24 cellular contexts compared by ENCODE assay signal in genomic region chr22:36823177-36823839, GRCh38. TPM values are rescaled to one million over a fixed set of nuclear protein-coding genes. Genes with fewer than 3 reads are reported as not detected.
DNase-seq lines count a peak whose midpoint lies in the region; ATAC-seq, FAIRE-seq and TF ChIP-seq lines count a peak whose summit lies in the region.
"Had no signal": no experiment of that assay in that cellular context is flagged by ENCODE, and none has a peak within 500 bp of the region (broad histone marks: within the 10 kb centered on the region; RNA-seq: fewer than 3 reads in every experiment).

No MANE protein-coding gene starts in this region.

- DNase-seq in left ventricle myocardium superior (no peak), left ventricle myocardium inferior (no peak), H1 (ENCODE audit: low read depth in 1 of 2, low spot score in 2 of 2) (no peak), mesendoderm (peak; percentile 97), urothelium cell line (ENCODE audit: low spot score) (peak; percentile 71), HCEC 1CT (no peak), NCI-H1436 (lab: John Stamatoyannopoulos, UW) (no peak)
- no peak for DNase-seq in activated CD8-positive, alpha-beta T cell treated with anti-CD3 and anti-CD28 coated beads for 36 hours
- DNase-seq: 8988T, DMS 273 treated with DMSO at 0.1 percent for 48 hours, glutamatergic neuron, KBM-7, NCI-H1092, NCI-H69, T-helper 2 cell had no signal

- H3K23ac ChIP-seq in H1 (ENCODE audit: insufficient read length) (no peak overlapping the region), mesendoderm (ENCODE audit: low read length) (no peak overlapping the region)

- 0 out of 2 replicates have a peak overlapping the region, but pooled peaks have one; percentile 16 for H3K18ac ChIP-seq in H1 (ENCODE audit: extremely low read depth, low read length)
- no peak overlapping the region for H3K18ac ChIP-seq in mesendoderm (ENCODE audit: low read length)

- H3K4me3 ChIP-seq in left ventricle myocardium inferior, result no peak overlapping the region
- no peak overlapping the region; a peak in 1 of 8 replicates for H3K4me3 ChIP-seq in H1 (ENCODE audit: extremely low read depth in 1 of 4, insufficient read depth in 2 of 4, low read depth in 3 of 4, low read length in 4 of 4)
- no peak overlapping the region for H3K4me3 ChIP-seq in mesendoderm (ENCODE audit: low read length)
- H3K4me3 ChIP-seq: BLaER1 treated with 17β-estradiol and CSF1 and Interleukin-3, amounts not matched to agents 10 nM and 100 nM; cardiac muscle cell; SJSA1; tibial nerve had no signal

- H3K4me3 Mint-ChIP-seq in activated CD8-positive, alpha-beta T cell treated with anti-CD3 and anti-CD28 coated beads for 36 hours, result no peak overlapping the region
- H3K4me3 Mint-ChIP-seq: activated T-helper 1 cell treated with anti-CD3 and anti-CD28 coated beads, Interleukin-12 subunit alpha, Interleukin-12 subunit beta, Interleukin-2, Interleukin-4 antibody, amounts not matched to agents 30 ng/mL and 10 ng/mL and 1 ng/mL, durations not matched to agents 14 hours and 24 hours and 36 hours; stimulated activated effector memory CD8-positive, alpha-beta T cell treated with anti-CD3 and anti-CD28 coated beads, Interleukin-12 subunit alpha, Interleukin-12 subunit beta, amount 100 ng/mL, for 72 hours had no signal

- intact Hi-C loops in left ventricle myocardium superior (cut with micrococcal nuclease) (no loop called here), left ventricle myocardium inferior (cut with micrococcal nuclease) (no loop called here)
- intact Hi-C loops in activated CD8-positive, alpha-beta T cell treated with anti-CD3 and anti-CD28 coated beads for 36 hours (cut with micrococcal nuclease), result no loop called here

- peak overlapping the region; percentile 67; the same call in 1 of the 2 replicates for H2BK15ac ChIP-seq in H1 (ENCODE audit: low read length)
- H2BK15ac ChIP-seq in mesendoderm (replicated peaks; ENCODE audit: low read depth), result no peak overlapping the region

- H2BK120ac ChIP-seq in H1 (replicated peaks; ENCODE audit: low read depth, low read length) (no peak overlapping the region), mesendoderm (ENCODE audit: low read depth, low read length) (no peak overlapping the region)

- no peak for TF ChIP-seq CTCF in left ventricle myocardium inferior (IDR thresholded peaks at IDR 0.05; ENCODE audit: borderline replicate concordance)
- no peak for TF ChIP-seq CTCF in H1 (IDR thresholded peaks at IDR 0.05; ENCODE audit: control extremely low read depth in 1 of 3, insufficient read depth in 1 of 3, low read depth in 1 of 3, low read length in 3 of 3)
- TF ChIP-seq CTCF in activated CD8-positive, alpha-beta T cell treated with anti-CD3 and anti-CD28 coated beads for 36 hours (IDR thresholded peaks at IDR 0.05), result no peak

- H3K23me2 ChIP-seq in H1 (ENCODE audit: low read depth, low read length), result peaks cover 10% of the 10 kb centered on the region; the same call in 1 of the 2 replicates

- no peak for TF ChIP-seq RAD21 in H1 (IDR thresholded peaks at IDR 0.05 in 1 of 2, conservative IDR thresholded peaks at IDR 0.05 in 1 of 2; ENCODE audit: low read depth in 2 of 2, low read length in 2 of 2)

- H3K9ac ChIP-seq in H1 (replicated peaks in 1 of 4; ENCODE audit: extremely low read depth in 1 of 4, low read depth in 3 of 4, low read length in 3 of 4), result no peak overlapping the region; a peak in 1 of 7 replicates
- H3K9ac ChIP-seq in mesendoderm (ENCODE audit: low read length), result no peak overlapping the region
- H3K9ac ChIP-seq: BLaER1 treated with 17β-estradiol and CSF1 and Interleukin-3, amounts not matched to agents 10 nM and 100 nM had no signal

- no peak overlapping the region for H3K27ac Mint-ChIP-seq in activated CD8-positive, alpha-beta T cell treated with anti-CD3 and anti-CD28 coated beads for 36 hours
- H3K27ac Mint-ChIP-seq: activated T-helper 1 cell treated with anti-CD3 and anti-CD28 coated beads, Interleukin-12 subunit alpha, Interleukin-12 subunit beta, Interleukin-2, Interleukin-4 antibody, amounts not matched to agents 30 ng/mL and 10 ng/mL and 1 ng/mL, durations not matched to agents 14 hours and 24 hours and 36 hours; stimulated activated effector memory CD8-positive, alpha-beta T cell treated with anti-CD3 and anti-CD28 coated beads, Interleukin-12 subunit alpha, Interleukin-12 subunit beta, amount 100 ng/mL, for 72 hours had no signal

- no peak for FAIRE-seq in H1 (lab: Jason Lieb, UNC)
- FAIRE-seq in urothelium cell line (lab: Jason Lieb, UNC), result peak; percentile 87

- POLR2A ChIA-PET in H1 (lab: Charles Lee; ENCODE audit: partially characterized antibody), result interaction anchor here (0.5 kb wide), 1 partner anchor 152 kb away, joined by 4 read pairs; no protein-coding TSS in a partner anchor
- POLR2A ChIA-PET in activated CD8-positive, alpha-beta T cell treated with anti-CD3 and anti-CD28 coated beads for 36 hours (lab: Charles Lee), result no interaction called here

- H3K4me1 ChIP-seq in left ventricle myocardium inferior (peaks cover 4% of the 10 kb centered on the region), H1 (replicated peaks in 1 of 4; ENCODE audit: control insufficient read depth in 3 of 4, insufficient read depth in 4 of 4, low read length in 3 of 4) (peaks cover 0 to 13% (median 8%) of the 10 kb centered on the region in 4 experiments; a peak in 6 of 7 replicates), mesendoderm (ENCODE audit: control insufficient read depth, low read depth, low read length) (no peaks in the 10 kb centered on the region)
- H3K4me1 ChIP-seq: SJSA1, tibial nerve had no signal

- H3K4me2 ChIP-seq in H1 (ENCODE audit: insufficient read depth in 1 of 2, low read depth in 2 of 2, low read length in 2 of 2) (no peak overlapping the region; a peak in 1 of 4 replicates), mesendoderm (ENCODE audit: low read length) (no peak overlapping the region)
- H3K4me2 ChIP-seq: BLaER1 treated with 17β-estradiol and CSF1 and Interleukin-3, amounts not matched to agents 10 nM and 100 nM had no signal

- peaks cover 16% of the 10 kb centered on the region for H3K27me3 Mint-ChIP-seq in activated CD8-positive, alpha-beta T cell treated with anti-CD3 and anti-CD28 coated beads for 36 hours

- no peaks in the 10 kb centered on the region for H3K79me2 ChIP-seq in H1 (ENCODE audit: control insufficient read depth in 1 of 2, insufficient read depth in 2 of 2, low read length in 2 of 2)
- H3K79me2 ChIP-seq in mesendoderm (ENCODE audit: control insufficient read depth, insufficient read depth, low read length), result no peaks in the 10 kb centered on the region

- no peaks in the 10 kb centered on the region for H3K36me3 ChIP-seq in left ventricle myocardium inferior
- no peaks in the 10 kb centered on the region for H3K36me3 ChIP-seq in H1 (ENCODE audit: control insufficient read depth in 2 of 4, insufficient read depth in 4 of 4, low read length in 3 of 4)
- no peaks in the 10 kb centered on the region for H3K36me3 ChIP-seq in mesendoderm (ENCODE audit: control insufficient read depth, insufficient read depth, low read length)
- H3K36me3 ChIP-seq: BLaER1 treated with 17β-estradiol and CSF1 and Interleukin-3, amounts not matched to agents 10 nM and 100 nM; cardiac muscle cell; SJSA1; tibial nerve had no signal

- H3K36me3 Mint-ChIP-seq in activated CD8-positive, alpha-beta T cell treated with anti-CD3 and anti-CD28 coated beads for 36 hours (ENCODE audit: low read depth), result no peaks in the 10 kb centered on the region
- H3K36me3 Mint-ChIP-seq: stimulated activated effector memory CD8-positive, alpha-beta T cell treated with anti-CD3 and anti-CD28 coated beads, Interleukin-12 subunit alpha, Interleukin-12 subunit beta, amount 100 ng/mL, for 72 hours had no signal

- H2AK5ac ChIP-seq in H1 (ENCODE audit: low read depth, low read length) (0 out of 2 replicates have a peak overlapping the region, but pooled peaks have one; percentile 56), mesendoderm (ENCODE audit: low read length) (no peak overlapping the region)

- peaks cover 0 to 6% of the 10 kb centered on the region in 2 experiments for H4K20me1 ChIP-seq in H1 (replicated peaks in 1 of 2; ENCODE audit: control insufficient read depth in 1 of 2, insufficient read depth in 2 of 2, low read length in 2 of 2)

- 88% methylated on average over 17 of the region's 17 CpGs; no CpG with 5 or more reads in 1 of the 2 experiments for WGBS in H1 (ENCODE audit: extremely low coverage in 1 of 2, insufficient coverage in 1 of 2, insufficient read length in 1 of 2, insufficient replicate concordance in 2 of 2, low coverage in 1 of 2, low lambda C conversion rate in 2 of 2, missing lambda C conversion rate in 1 of 2), 2 experiments
- WGBS in mesendoderm (ENCODE audit: extremely low coverage, insufficient coverage, low lambda C conversion rate), result no CpG with 5 or more reads among the region's 17 CpGs

- H3K27me3 ChIP-seq in left ventricle myocardium inferior (ENCODE audit: low read depth) (peaks cover 85% of the 10 kb centered on the region), H1 (replicated peaks in 1 of 4; ENCODE audit: control insufficient read depth in 3 of 4, extremely low read depth in 1 of 4, insufficient read depth in 3 of 4, low read length in 3 of 4) (peaks cover 0 to 7% (median 5%) of the 10 kb centered on the region in 4 experiments; a peak in 5 of 7 replicates), mesendoderm (ENCODE audit: insufficient read depth, low read length, poor library complexity) (no peaks in the 10 kb centered on the region)

- H4K91ac ChIP-seq in H1 (replicated peaks; ENCODE audit: insufficient read length, low read length), result no peak overlapping the region

- no peak overlapping the region for H4K8ac ChIP-seq in H1 (ENCODE audit: extremely low read depth, insufficient read depth, low read length)
- H4K8ac ChIP-seq in mesendoderm (ENCODE audit: low read depth, low read length), result no peak overlapping the region

- H3K4ac ChIP-seq in H1 (replicated peaks; ENCODE audit: insufficient read length, low read depth, low read length) (no peak overlapping the region), mesendoderm (ENCODE audit: low read depth, low read length) (peak overlapping the region; percentile 23)

- no peak for TF ChIP-seq EP300 in H1 (IDR thresholded peaks at IDR 0.05; ENCODE audit: borderline replicate concordance in 1 of 2, low read depth in 2 of 2, low read length in 2 of 2)

- H3K14ac ChIP-seq in H1 (ENCODE audit: insufficient read length), result no peak overlapping the region

- CTCF ChIA-PET in H1 (lab: Charles Lee; ENCODE audit: partially characterized antibody), result interaction anchor here (0.6 to 1.6 kb wide), 6 partner anchors 14 to 716 kb away, joined by 3 to 9 read pairs (median 3); no protein-coding TSS in a partner anchor
- CTCF ChIA-PET in activated CD8-positive, alpha-beta T cell treated with anti-CD3 and anti-CD28 coated beads for 36 hours (lab: Charles Lee), result interaction anchor here (1.8 kb wide), 1 partner anchor 30 kb away, joined by 4 read pairs; no protein-coding TSS in a partner anchor

- H3K9me3 ChIP-seq in left ventricle myocardium inferior (replicated peaks) (no peaks in the 10 kb centered on the region), H1 (ENCODE audit: insufficient read depth in 2 of 2, low read depth in 1 of 2, low read length in 1 of 2) (no peaks in the 10 kb centered on the region)
- H3K9me3 ChIP-seq: BLaER1 treated with 17β-estradiol and CSF1 and Interleukin-3, amounts not matched to agents 10 nM and 100 nM; SJSA1; tibial nerve had no signal

- H3K27ac ChIP-seq in left ventricle myocardium inferior (replicated peaks), result no peak overlapping the region
- no peak overlapping the region for H3K27ac ChIP-seq in H1 (ENCODE audit: low read depth, low read length)
- peak overlapping the region; percentile 18 for H3K27ac ChIP-seq in mesendoderm (ENCODE audit: low read depth, low read length)
- H3K27ac ChIP-seq: BLaER1 treated with 17β-estradiol and CSF1 and Interleukin-3, amounts not matched to agents 10 nM and 100 nM; cardiac muscle cell; SJSA1; tibial nerve had no signal

- peak; percentile 26 for ATAC-seq in left ventricle myocardium superior
- no peak for ATAC-seq in activated CD8-positive, alpha-beta T cell treated with anti-CD3 and anti-CD28 coated beads for 36 hours
- ATAC-seq: stimulated activated effector memory CD8-positive, alpha-beta T cell treated with anti-CD3 and anti-CD28 coated beads, Interleukin-12 subunit alpha, Interleukin-12 subunit beta, amount 100 ng/mL, for 72 hours had no signal

- peak overlapping the region; percentile 82 for H2BK12ac ChIP-seq in H1 (ENCODE audit: low read depth, low read length)

- TF ChIP-seq POLR2A in H1 (IDR thresholded peaks at IDR 0.05; ENCODE audit: control extremely low read depth in 1 of 2, low read depth in 2 of 2, low read length in 2 of 2), result no peak

- H4K5ac ChIP-seq in H1 (ENCODE audit: insufficient read length, low read depth, low read length), result no peak overlapping the region
- no peak overlapping the region for H4K5ac ChIP-seq in mesendoderm (ENCODE audit: low read length)

- H3K79me1 ChIP-seq in H1 (ENCODE audit: low read depth, low read length), result no peaks in the 10 kb centered on the region
- H3K79me1 ChIP-seq in mesendoderm (ENCODE audit: low read length), result no peaks in the 10 kb centered on the region

- H3K9me3 Mint-ChIP-seq in activated CD8-positive, alpha-beta T cell treated with anti-CD3 and anti-CD28 coated beads for 36 hours, result no peaks in the 10 kb centered on the region
- H3K9me3 Mint-ChIP-seq: activated T-helper 1 cell treated with anti-CD3 and anti-CD28 coated beads, Interleukin-12 subunit alpha, Interleukin-12 subunit beta, Interleukin-2, Interleukin-4 antibody, amounts not matched to agents 30 ng/mL and 10 ng/mL and 1 ng/mL, durations not matched to agents 14 hours and 24 hours and 36 hours; stimulated activated effector memory CD8-positive, alpha-beta T cell treated with anti-CD3 and anti-CD28 coated beads, Interleukin-12 subunit alpha, Interleukin-12 subunit beta, amount 100 ng/mL, for 72 hours had no signal

- H3K56ac ChIP-seq in H1 (replicated peaks; ENCODE audit: insufficient read length, low read depth, low read length), result no peak overlapping the region
- no peak overlapping the region for H3K56ac ChIP-seq in mesendoderm (ENCODE audit: low read length)

- H2BK5ac ChIP-seq in H1 (ENCODE audit: low read depth, low read length), result peak overlapping the region; percentile 49; the same call in 1 of the 2 replicates
- H2BK5ac ChIP-seq in mesendoderm (ENCODE audit: low read length), result no peak overlapping the region

- H2BK20ac ChIP-seq in H1 (ENCODE audit: low read length), result 0 out of 2 replicates have a peak overlapping the region, but pooled peaks have one; percentile 56

- H3K4me1 Mint-ChIP-seq in activated CD8-positive, alpha-beta T cell treated with anti-CD3 and anti-CD28 coated beads for 36 hours (ENCODE audit: low read depth), result no peaks in the 10 kb centered on the region
- H3K4me1 Mint-ChIP-seq: stimulated activated effector memory CD8-positive, alpha-beta T cell treated with anti-CD3 and anti-CD28 coated beads, Interleukin-12 subunit alpha, Interleukin-12 subunit beta, amount 100 ng/mL, for 72 hours had no signal

- H2AFZ ChIP-seq in H1 (ENCODE audit: low read length), result no peak overlapping the region

RNA-seq across cellular contexts. Expression of gene PVALB, which starts 6.5 kb away (rescaled TPM):
- total RNA-seq in left ventricle myocardium superior (not detected), left ventricle myocardium inferior (not detected)
- 1.7 and 3.2 TPM in 2 replicates for total RNA-seq in H1 (2021; fragmentation: NEBNext Ultra II Directional; extraction: Animal tissue kit (Norgen Biotek cat#: 25700))
- polyA plus RNA-seq in H1 (2011; rRNA removed), result 3.6 and 5.4 TPM in 2 replicates
- 4.5 TPM for polyA plus RNA-seq in H1 (2011; cell fraction: cytosol; rRNA removed)
- 2.1 TPM for polyA plus RNA-seq in H1 (2011; cell fraction: nucleus; rRNA removed)
- polyA plus RNA-seq in H1 (2012, experiment 1 of 2), result 5.8 to 7.8 TPM (median 6.5 TPM) in 4 replicates
- 9.6 TPM for polyA plus RNA-seq in H1 (2012, experiment 2 of 2)
- polyA plus RNA-seq in H1 (2013, experiment 1 of 2), result 3.4 TPM
- polyA plus RNA-seq in H1 (2013, experiment 2 of 2), result 2.9 TPM
- polyA minus RNA-seq in H1 (2011; rRNA and poly(A)+ RNA removed), result 1.9 and 2.2 TPM in 2 replicates
- 3.2 TPM for polyA minus RNA-seq in H1 (2011; cell fraction: cytosol; rRNA and poly(A)+ RNA removed)
- 1.4 TPM for polyA minus RNA-seq in H1 (2011; cell fraction: nucleus; rRNA and poly(A)+ RNA removed)
- polyA plus RNA-seq in mesendoderm (2013, experiment 1 of 2), result 1.1 TPM
- polyA plus RNA-seq in mesendoderm (2013, experiment 2 of 2), result 1.7 TPM
- not detected for total RNA-seq in activated CD8-positive, alpha-beta T cell treated with anti-CD3 and anti-CD28 coated beads for 36 hours
- total RNA-seq: activated T-helper 1 cell treated with anti-CD3 and anti-CD28 coated beads, Interleukin-12 subunit alpha, Interleukin-12 subunit beta, Interleukin-2, Interleukin-4 antibody, amounts not matched to agents 30 ng/mL and 10 ng/mL and 1 ng/mL, durations not matched to agents 14 hours and 24 hours and 36 hours; cardiac muscle cell; esophagus mucosa; OCI-LY7; SJSA1; tibial nerve had no signal
- polyA plus RNA-seq: cardiac muscle cell, neural cell had no signal

RNA-seq across cellular contexts. Expression of gene NCF4, which starts 37.5 kb away (rescaled TPM):
- total RNA-seq in left ventricle myocardium superior (6.8 TPM), left ventricle myocardium inferior (5.5 TPM)
- total RNA-seq in H1 (2021; fragmentation: NEBNext Ultra II Directional; extraction: Animal tissue kit (Norgen Biotek cat#: 25700)), result not detected in 2 replicates
- 0.20 TPM in 1 of 2 replicates, not detected in the other for polyA plus RNA-seq in H1 (2011; rRNA removed)
- 0.10 TPM for polyA plus RNA-seq in H1 (2011; cell fraction: cytosol; rRNA removed)
- 0.09 TPM for polyA plus RNA-seq in H1 (2011; cell fraction: nucleus; rRNA removed)
- not detected in 4 replicates for polyA plus RNA-seq in H1 (2012, experiment 1 of 2)
- not detected for polyA plus RNA-seq in H1 (2012, experiment 2 of 2)
- 0.08 TPM for polyA plus RNA-seq in H1 (2013, experiment 1 of 2)
- not detected for polyA plus RNA-seq in H1 (2013, experiment 2 of 2)
- polyA minus RNA-seq in H1 (2011; rRNA and poly(A)+ RNA removed), result not detected in 2 replicates
- polyA minus RNA-seq in H1 (2011; cell fraction: cytosol; rRNA and poly(A)+ RNA removed), result not detected
- not detected for polyA minus RNA-seq in H1 (2011; cell fraction: nucleus; rRNA and poly(A)+ RNA removed)
- not detected for polyA plus RNA-seq in mesendoderm (2013, experiment 1 of 2)
- polyA plus RNA-seq in mesendoderm (2013, experiment 2 of 2), result not detected
- total RNA-seq in activated CD8-positive, alpha-beta T cell treated with anti-CD3 and anti-CD28 coated beads for 36 hours, result 1 to 10 TPM; 2.5 to 2.9 TPM
- total RNA-seq: cardiac muscle cell, SJSA1 had no signal
- polyA plus RNA-seq: cardiac muscle cell, neural cell had no signal

RNA-seq across cellular contexts. Expression of gene IFT27, which starts 47.4 kb away (rescaled TPM):
- total RNA-seq in left ventricle myocardium superior, result 29.3 TPM
- 31.2 TPM for total RNA-seq in left ventricle myocardium inferior
- 44.0 and 46.2 TPM in 2 replicates for total RNA-seq in H1 (2021; fragmentation: NEBNext Ultra II Directional; extraction: Animal tissue kit (Norgen Biotek cat#: 25700))
- 36.4 and 43.9 TPM in 2 replicates for polyA plus RNA-seq in H1 (2011; rRNA removed)
- polyA plus RNA-seq in H1 (2011; cell fraction: cytosol; rRNA removed), result 46.2 TPM
- polyA plus RNA-seq in H1 (2011; cell fraction: nucleus; rRNA removed), result 60.2 TPM
- 37.7 to 46.9 TPM (median 40.6 TPM) in 4 replicates for polyA plus RNA-seq in H1 (2012, experiment 1 of 2)
- 54.8 TPM for polyA plus RNA-seq in H1 (2012, experiment 2 of 2)
- polyA plus RNA-seq in H1 (2013, experiment 1 of 2), result 39.2 TPM
- 39.3 TPM for polyA plus RNA-seq in H1 (2013, experiment 2 of 2)
- polyA minus RNA-seq in H1 (2011; rRNA and poly(A)+ RNA removed), result 17.0 and 23.3 TPM in 2 replicates
- polyA minus RNA-seq in H1 (2011; cell fraction: cytosol; rRNA and poly(A)+ RNA removed), result 18.9 TPM
- polyA minus RNA-seq in H1 (2011; cell fraction: nucleus; rRNA and poly(A)+ RNA removed), result 16.5 TPM
- polyA plus RNA-seq in mesendoderm (2013, experiment 1 of 2), result 22.0 TPM
- 21.5 TPM for polyA plus RNA-seq in mesendoderm (2013, experiment 2 of 2)
- 10 to 100 TPM; 20.0 to 21.9 TPM for total RNA-seq in activated CD8-positive, alpha-beta T cell treated with anti-CD3 and anti-CD28 coated beads for 36 hours

Comparison
In these comparisons a context has a peak if more than half of its experiments do, and no peak if none do; other contexts are left out.
1. DNase-seq: peak in mesendoderm (single experiment) and urothelium cell line (single experiment); none in left ventricle myocardium superior (single experiment), left ventricle myocardium inferior (single experiment), H1 (0 of 2), activated CD8-positive, alpha-beta T cell treated with anti-CD3 and anti-CD28 coated beads for 36 hours (single experiment), HCEC 1CT (single experiment) and NCI-H1436 (single experiment).